8 cellular contexts compared by ENCODE assay signal in the genomic region with DNA sequence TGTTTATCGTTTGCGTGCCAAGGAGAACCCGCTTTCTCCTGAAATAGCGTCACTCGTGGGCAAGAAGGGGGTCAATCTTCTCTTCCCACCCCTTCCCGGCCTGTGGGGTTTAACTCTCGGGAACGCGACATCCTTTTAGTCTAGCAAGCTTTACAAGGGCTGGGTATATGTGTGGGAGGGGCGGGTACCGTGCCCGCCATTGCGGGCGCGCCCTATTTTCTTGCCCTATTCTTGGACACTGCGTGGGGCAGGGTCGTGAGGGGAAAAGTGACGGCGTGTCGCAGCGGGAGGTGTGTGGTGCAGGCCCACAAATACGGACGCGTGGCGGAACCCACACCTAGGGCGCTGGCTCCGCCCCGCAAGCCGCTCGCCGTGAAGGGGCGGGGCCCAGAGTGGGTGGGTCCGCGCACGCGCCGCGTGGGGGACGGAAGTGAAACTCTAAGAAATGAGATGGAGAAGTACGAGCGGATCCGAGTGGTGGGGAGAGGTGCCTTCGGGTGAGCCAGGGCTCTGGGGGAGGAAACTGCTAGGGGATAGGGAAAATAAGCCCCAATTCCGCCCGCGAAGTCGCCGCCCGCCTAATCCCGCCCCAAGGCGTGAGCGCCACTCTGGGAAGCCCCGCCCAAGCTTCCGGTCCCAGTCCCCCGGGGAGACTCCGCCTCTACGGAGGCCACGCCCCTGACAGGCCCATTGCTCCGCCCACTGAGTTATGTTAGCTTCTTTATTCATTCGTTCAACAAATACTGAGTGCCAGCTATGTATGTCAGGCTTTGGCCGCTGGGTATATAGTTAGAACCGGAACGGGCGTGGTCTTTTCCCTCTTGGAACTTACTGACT. TPM values are rescaled to one million over a fixed set of nuclear protein-coding genes. Genes with fewer than 3 reads are reported as not detected.
A peak's percentile ranks its signal among the peaks of the same experiment; 100 is the strongest.
DNase-seq lines count a peak whose midpoint lies in the region; ATAC-seq, FAIRE-seq and TF ChIP-seq lines count a peak whose summit lies in the region.

A gene (plus strand): TSS at position 425 of the 837 bp plus-strand sequence. CDS start 26 bp downstream, at position 451.

- ATAC-seq in GM18499 (IDR thresholded peaks at IDR 0.05; ENCODE audit: insufficient read depth, unreplicated experiment) (peak; percentile 22), HG02885 (IDR thresholded peaks at IDR 0.05; ENCODE audit: poor library complexity, unreplicated experiment) (peak; percentile 47)

- peak within 1 kb of the TSS; percentile 98 for H3K4me2 ChIP-seq in astrocyte (ENCODE audit: low read length)

- intact Hi-C loops in uterus (cut with DNase I; ENCODE audit: low total_unique reads), result no loop called here

- H3K4me3 ChIP-seq in astrocyte (ENCODE audit: insufficient read depth, low read depth, low read length), result peak within 1 kb of the TSS; percentile 79
- H3K4me3 ChIP-seq in rectal smooth muscle tissue (ENCODE audit: low read length), result peak within 1 kb of the TSS; percentile 79
- H3K4me3 ChIP-seq in uterus, result peak within 1 kb of the TSS; percentile 73 to 95

- peaks cover 20% of the 10 kb centered on the region for H3K4me1 Mint-ChIP-seq in astrocyte (ENCODE audit: low read depth, unreplicated experiment)

- DNase-seq in NCI-H1930 (lab: John Stamatoyannopoulos, UW), result peak; percentile 86
- DNase-seq in T-helper 22 cell (ENCODE audit: low read depth), result peak; percentile 90
- peak; percentile 73 for DNase-seq in astrocyte (ENCODE audit: low read depth)
- peak; percentile 92 for DNase-seq in hepatic stellate cell (ENCODE audit: low spot score)
- peak; percentile 97 for DNase-seq in uterus

- H3K9me3 Mint-ChIP-seq in astrocyte (ENCODE audit: unreplicated experiment), result no peaks in the 10 kb centered on the region

- H2AFZ ChIP-seq in astrocyte (ENCODE audit: low read depth, low read length), result peak within 1 kb of the TSS; percentile 77

- no peak for FAIRE-seq in astrocyte (lab: Jason Lieb, UNC)

- H3K9ac ChIP-seq in astrocyte (ENCODE audit: low read length), result peak within 1 kb of the TSS; percentile 85
- peak within 1 kb of the TSS; percentile 92 for H3K9ac ChIP-seq in rectal smooth muscle tissue (ENCODE audit: low read length)

- peaks cover 19% of the 10 kb centered on the region for H4K20me1 ChIP-seq in astrocyte (ENCODE audit: insufficient read depth, low read length)

- H3K27me3 ChIP-seq in astrocyte (ENCODE audit: insufficient read depth, low read length), result no peaks in the 10 kb centered on the region
- H3K27me3 ChIP-seq in rectal smooth muscle tissue (ENCODE audit: control insufficient read depth, insufficient read depth, low read length), result no peaks in the 10 kb centered on the region
- no peaks in the 10 kb centered on the region for H3K27me3 ChIP-seq in uterus

- H3K79me2 ChIP-seq in astrocyte (ENCODE audit: insufficient read depth, low read length), result peaks cover 5% of the 10 kb centered on the region

- peak within 1 kb of the TSS; percentile 94 for H3K27ac Mint-ChIP-seq in astrocyte (ENCODE audit: unreplicated experiment)

- H3K9me3 ChIP-seq in astrocyte (ENCODE audit: insufficient read depth, low read depth, low read length) (no peaks in the 10 kb centered on the region), uterus (no peaks in the 10 kb centered on the region)

- H3K4me1 ChIP-seq in astrocyte (ENCODE audit: insufficient read depth, low read length) (peaks cover 29% of the 10 kb centered on the region), rectal smooth muscle tissue (ENCODE audit: control insufficient read depth, insufficient read depth, low read length) (peaks cover 6% of the 10 kb centered on the region), uterus (peaks cover 2 to 10% of the 10 kb centered on the region in 2 donors)

- peak within 1 kb of the TSS; percentile 87 for H3K27ac ChIP-seq in astrocyte (ENCODE audit: low read depth, low read length)
- peak within 1 kb of the TSS; percentile 98 for H3K27ac ChIP-seq in rectal smooth muscle tissue (ENCODE audit: low read depth, low read length)
- peak within 1 kb of the TSS; percentile 96 to 100 for H3K27ac ChIP-seq in uterus

- H3K27me3 Mint-ChIP-seq in astrocyte (ENCODE audit: low read depth, unreplicated experiment), result no peaks in the 10 kb centered on the region

- peak within 1 kb of the TSS; percentile 91 for H3K4me3 Mint-ChIP-seq in astrocyte (ENCODE audit: unreplicated experiment)

- no peak for TF ChIP-seq CTCF in astrocyte (IDR thresholded peaks at IDR 0.05; ENCODE audit: insufficient read depth, low read depth, low read length)
- peak in 1 of 4 experiments; percentile 20 for TF ChIP-seq CTCF in uterus (IDR thresholded peaks at IDR 0.05)

- H3K36me3 ChIP-seq in astrocyte (ENCODE audit: insufficient read depth, low read length) (peaks cover 12% of the 10 kb centered on the region), rectal smooth muscle tissue (ENCODE audit: control insufficient read depth, insufficient read depth, low read length) (peaks cover 4% of the 10 kb centered on the region), uterus (no peaks in the 10 kb centered on the region)

- peak; percentile 60 to 81 for TF ChIP-seq POLR2A in uterus (IDR thresholded peaks at IDR 0.05)

- H3K36me3 Mint-ChIP-seq in astrocyte (ENCODE audit: low read depth, unreplicated experiment), result no peaks in the 10 kb centered on the region

RNA-seq across cellular contexts. Expression of the gene that starts here (rescaled TPM):
- total RNA-seq in astrocyte (4.3 TPM in 2 replicates), uterus (1 to 10 TPM in 3 of 4 donors, not detected in 1; 1.2 to 5.0 (median 1.3) TPM)

Comparison
In these comparisons a context has a peak if more than half of its experiments do, and no peak if none do; other contexts are left out.
1. Peak in every context shown above with its lines: DNase-seq, ATAC-seq, H3K4me3 ChIP-seq and H3K27ac ChIP-seq.